In the genomic region with DNA sequence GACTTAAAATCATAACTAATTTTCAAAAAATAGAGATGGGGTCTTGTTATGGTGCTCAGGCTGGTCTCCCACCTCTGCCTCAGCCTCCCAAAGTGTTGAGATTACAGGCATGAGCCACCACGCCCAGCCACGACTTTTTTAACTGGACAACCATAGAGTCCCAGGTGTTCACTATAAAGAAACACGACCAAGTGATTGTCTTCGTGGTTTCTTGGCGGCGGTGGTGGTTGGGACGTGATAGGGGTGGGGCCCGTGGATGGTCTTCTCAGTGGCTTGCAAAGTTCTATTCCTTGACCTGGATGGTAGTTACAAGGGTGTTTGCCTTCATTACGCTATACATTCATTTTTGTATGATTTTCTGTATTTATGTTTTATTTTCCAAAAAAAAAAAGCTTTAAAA, we compare ENCODE assay signal across 10 cellular contexts.
"Had no signal": no experiment of that assay in that cellular context is flagged by ENCODE, and none has a peak within 500 bp of the region (broad histone marks: within the 10 kb centered on the region; RNA-seq: fewer than 3 reads in every experiment).

No MANE protein-coding gene starts in this region.

- H3K27me3 ChIP-seq: ascending aorta, dorsolateral prefrontal cortex, gastroesophageal sphincter, heart right ventricle, tibial nerve, vagina had no signal

- H3K4me1 ChIP-seq: ascending aorta, gastroesophageal sphincter, tibial nerve, vagina had no signal

- H3K9me3 Mint-ChIP-seq: activated naive CD4-positive, alpha-beta T cell treated with anti-CD3 and anti-CD28 coated beads for 36 hours; nephron had no signal

- H3K4me3 ChIP-seq: ascending aorta, gastroesophageal sphincter, heart right ventricle, skin epidermis, tibial nerve, vagina had no signal

- H3K4me3 Mint-ChIP-seq: activated naive CD4-positive, alpha-beta T cell treated with anti-CD3 and anti-CD28 coated beads for 36 hours; nephron had no signal

- H3K4me1 Mint-ChIP-seq: nephron had no signal

- FAIRE-seq: bronchial epithelial cell had no signal

- H3K27ac Mint-ChIP-seq: activated naive CD4-positive, alpha-beta T cell treated with anti-CD3 and anti-CD28 coated beads for 36 hours; nephron had no signal

- H3K36me3 ChIP-seq: ascending aorta, gastroesophageal sphincter, heart right ventricle, tibial nerve, vagina had no signal

- H3K27ac ChIP-seq: ascending aorta, dorsolateral prefrontal cortex, gastroesophageal sphincter, heart right ventricle, skin epidermis, tibial nerve, vagina had no signal

- H3K9me3 ChIP-seq: ascending aorta, gastroesophageal sphincter, heart right ventricle, tibial nerve, vagina had no signal

- ATAC-seq: gastroesophageal sphincter had no signal
